ENCODE assay signal across 9 cellular contexts in the genomic region with DNA sequence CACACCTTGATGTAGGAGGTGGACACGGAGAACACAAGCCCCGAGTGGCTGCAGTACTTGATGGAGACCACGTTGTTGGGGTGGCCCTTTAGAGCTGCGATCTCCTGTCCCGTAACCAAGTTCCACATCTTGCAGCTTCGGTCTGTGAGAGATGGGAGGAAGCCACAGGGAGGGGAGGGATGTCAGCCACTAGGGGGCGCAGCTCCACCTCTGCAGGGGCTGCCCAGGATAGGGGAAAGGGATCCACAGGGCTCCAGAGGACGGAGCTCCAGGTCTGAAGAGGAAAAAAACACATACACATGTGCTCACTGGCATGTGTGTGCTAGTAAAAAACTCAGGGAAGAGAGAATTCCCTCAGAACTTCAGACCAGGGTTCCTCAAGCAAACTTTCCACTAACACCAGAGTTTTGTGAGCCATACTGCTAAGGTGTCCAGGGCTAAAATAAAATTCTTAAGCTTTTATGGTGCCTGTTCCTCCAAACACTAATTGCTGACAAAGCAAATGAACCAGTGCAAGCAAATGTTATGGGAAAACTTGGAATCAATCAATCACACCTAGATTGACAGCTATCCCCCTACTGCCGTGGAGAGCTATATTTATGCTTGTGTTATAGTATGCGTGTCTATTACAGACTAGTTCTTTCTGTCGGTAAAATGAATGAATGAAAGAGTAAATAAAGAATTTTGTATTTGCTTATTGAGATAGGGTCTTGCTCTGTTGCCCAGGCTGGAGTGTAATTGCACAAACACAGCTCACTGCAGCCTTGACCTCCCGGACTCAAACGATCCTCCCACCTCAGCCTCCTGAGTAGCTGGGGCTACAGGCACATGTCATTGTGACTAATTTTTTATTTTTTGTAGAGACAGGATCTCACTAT. TPM values are rescaled to one million over a fixed set of nuclear protein-coding genes. Genes with fewer than 3 reads are reported as not detected.
DNase-seq lines count a peak whose midpoint lies in the region; ATAC-seq, FAIRE-seq and TF ChIP-seq lines count a peak whose summit lies in the region.
"Had no signal": no experiment of that assay in that cellular context is flagged by ENCODE, and none has a peak within 500 bp of the region (broad histone marks: within the 10 kb centered on the region; RNA-seq: fewer than 3 reads in every experiment).

No MANE protein-coding gene starts in this region.

- CTCF ChIA-PET in CD8-positive, alpha-beta T cell (lab: Charles Lee): interaction anchor here (0.7 to 10.1 kb wide), 22 partner anchors 9 to 143 kb away, joined by 3 to 201 read pairs (median 7); no protein-coding TSS in a partner anchor
- CTCF ChIA-PET in HCT116 (lab: Charles Lee): interaction anchor here (0.7 to 2.3 kb wide), 17 partner anchors 8 to 445 kb away, joined by 3 to 15 read pairs (median 4); no protein-coding TSS in a partner anchor
- CTCF ChIA-PET in activated naive CD4-positive, alpha-beta T cell treated with anti-CD3 and anti-CD28 coated beads for 36 hours (lab: Charles Lee): interaction anchor here (0.6 to 10.7 kb wide), 38 partner anchors 7 to 358 kb away, joined by 3 to 161 read pairs (median 5); a partner anchor contains a TSS
- CTCF ChIA-PET in HepG2 (lab: Yijun Ruan, JAX; ENCODE audit: low intra/inter-chr PET ratio, low total read pairs): interaction anchor here (1.4 kb wide), 1 partner anchor 63 kb away, joined by 8 read pairs; no protein-coding TSS in a partner anchor

- peak; percentile 61 for ATAC-seq in CD8-positive, alpha-beta T cell
- ATAC-seq in HCT116: peak; percentile 94
- ATAC-seq in HepG2: peak; percentile 86
- no peak for ATAC-seq in HG03139 (IDR thresholded peaks at IDR 0.05; ENCODE audit: unreplicated experiment)

- in situ Hi-C loops in HepG2 (cut with HindIII; ENCODE audit: extremely low pct_ligation_motif_present, low pct_unique_long_range_greater_than_20kb): loop anchor here (5.0 to 10.0 kb wide), 2 partner anchors 62 to 135 kb away; a partner anchor contains a TSS

- no peaks in the 10 kb centered on the region for H3K9me3 Mint-ChIP-seq in CD8-positive, alpha-beta T cell
- no peaks in the 10 kb centered on the region for H3K9me3 Mint-ChIP-seq in activated naive CD4-positive, alpha-beta T cell treated with anti-CD3 and anti-CD28 coated beads for 36 hours

- TF ChIP-seq RAD21 in HCT116 (IDR thresholded peaks at IDR 0.05; ENCODE audit: low read depth) (peak; percentile 84), HepG2 (CRISPR knock-in tag; IDR thresholded peaks at IDR 0.05) (peak; percentile 56)

- no peaks in the 10 kb centered on the region for H3K79me2 ChIP-seq in HCT116 (ENCODE audit: insufficient read depth, low read length)
- H3K79me2 ChIP-seq in HepG2 (ENCODE audit: insufficient read depth, low read length): no peaks in the 10 kb centered on the region

- RAD21 ChIA-PET in HCT116 (lab: Charles Lee; ENCODE audit: low non-redundant PET in 1 of 2, low total read pairs in 2 of 2, uncharacterized antibody in 2 of 2, unreplicated experiment in 2 of 2): interaction anchor here in 1 of 2 experiments (0.8 kb wide), 1 partner anchor 62 kb away, joined by 3 read pairs; no protein-coding TSS in a partner anchor

- peaks cover 95% of the 10 kb centered on the region for H3K36me3 Mint-ChIP-seq in CD8-positive, alpha-beta T cell
- H3K36me3 Mint-ChIP-seq in activated naive CD4-positive, alpha-beta T cell treated with anti-CD3 and anti-CD28 coated beads for 36 hours (ENCODE audit: low read depth): peaks cover 39% of the 10 kb centered on the region

- no peak overlapping the region for H3K27ac ChIP-seq in CD8-positive, alpha-beta T cell (ENCODE audit: low read depth, low read length)
- H3K27ac ChIP-seq in HCT116 (ENCODE audit: low read depth, low read length) (no peak overlapping the region), HepG2 (ENCODE audit: extremely low read length, insufficient read depth, low read length) (no peak overlapping the region)

- H3K4me1 Mint-ChIP-seq in CD8-positive, alpha-beta T cell (ENCODE audit: low read depth): no peaks in the 10 kb centered on the region
- no peaks in the 10 kb centered on the region for H3K4me1 Mint-ChIP-seq in activated naive CD4-positive, alpha-beta T cell treated with anti-CD3 and anti-CD28 coated beads for 36 hours (ENCODE audit: low read depth)

- BruUV-seq in HCT116 (replicated peaks; lab: Mats Ljungman, UMichigan): no TSS peak
- BruUV-seq in HepG2 (replicated peaks; lab: Mats Ljungman, UMichigan): no TSS peak

- peak; percentile 66 for TF ChIP-seq CTCF in CD8-positive, alpha-beta T cell (IDR thresholded peaks at IDR 0.05)
- TF ChIP-seq CTCF in HCT116 (IDR thresholded peaks at IDR 0.05 in 2 of 3, conservative IDR thresholded peaks at IDR 0.05 in 1 of 3; ENCODE audit: borderline replicate concordance in 1 of 3, insufficient read depth in 1 of 3, low read depth in 2 of 3, low read length in 2 of 3): peak; percentile 69 to 90 (median 89); a peak in 5 of 6 replicates
- TF ChIP-seq CTCF in HepG2 (CRISPR knock-in tag; IDR thresholded peaks at IDR 0.05): peak; percentile 78

- no peaks in the 10 kb centered on the region for H3K27me3 Mint-ChIP-seq in CD8-positive, alpha-beta T cell (ENCODE audit: low read depth)
- H3K27me3 Mint-ChIP-seq in activated naive CD4-positive, alpha-beta T cell treated with anti-CD3 and anti-CD28 coated beads for 36 hours (ENCODE audit: low read depth): no peaks in the 10 kb centered on the region
- H3K27me3 Mint-ChIP-seq: stimulated activated naive CD8-positive, alpha-beta T cell treated with anti-CD3 and anti-CD28 coated beads, Interleukin-15, Interleukin-2, amounts not matched to agents 100 ng/mL and 50 ng/mL, for 24 hours had no signal

- H3K9ac ChIP-seq in HCT116 (ENCODE audit: low read length): no peak overlapping the region
- no peak overlapping the region for H3K9ac ChIP-seq in HepG2 (ENCODE audit: insufficient read depth, low read depth, low read length)

- no peak overlapping the region for H3K4me3 Mint-ChIP-seq in CD8-positive, alpha-beta T cell
- H3K4me3 Mint-ChIP-seq in activated naive CD4-positive, alpha-beta T cell treated with anti-CD3 and anti-CD28 coated beads for 36 hours: no peak overlapping the region
- H3K4me3 Mint-ChIP-seq: stimulated activated naive CD8-positive, alpha-beta T cell treated with anti-CD3 and anti-CD28 coated beads, Interleukin-15, Interleukin-2, amounts not matched to agents 100 ng/mL and 50 ng/mL, for 24 hours had no signal

- no peaks in the 10 kb centered on the region for H3K9me3 ChIP-seq in CD8-positive, alpha-beta T cell (ENCODE audit: low read length)
- H3K9me3 ChIP-seq in HCT116 (ENCODE audit: control insufficient read depth in 1 of 2, insufficient read depth in 1 of 2, low read depth in 1 of 2, low read length in 2 of 2): peaks cover 0 to 4% of the 10 kb centered on the region in 2 experiments; a peak in 1 of 4 replicates
- peaks cover 4% of the 10 kb centered on the region; the same call in 1 of the 2 replicates for H3K9me3 ChIP-seq in HepG2 (ENCODE audit: low read length)

- H3K4me2 ChIP-seq in HCT116 (ENCODE audit: low read length): no peak overlapping the region
- no peak overlapping the region for H3K4me2 ChIP-seq in HepG2 (ENCODE audit: low read depth, low read length)

- H3K4me1 ChIP-seq in CD8-positive, alpha-beta T cell (ENCODE audit: insufficient read depth, low read length): no peaks in the 10 kb centered on the region
- H3K4me1 ChIP-seq in HCT116 (ENCODE audit: control insufficient read depth in 1 of 2, insufficient read depth in 2 of 2, low read length in 2 of 2) (no peaks in the 10 kb centered on the region), HepG2 (ENCODE audit: insufficient read depth, low read length) (no peaks in the 10 kb centered on the region)

- no peak for TF ChIP-seq POLR2A in HCT116 (IDR thresholded peaks at IDR 0.05; ENCODE audit: borderline replicate concordance, extremely low read depth, insufficient read depth, insufficient read length)
- no peak for TF ChIP-seq POLR2A in HepG2 (IDR thresholded peaks at IDR 0.05; ENCODE audit: insufficient read depth in 1 of 2, low read depth in 2 of 2, low read length in 2 of 2)

- POLR2A ChIA-PET in CD8-positive, alpha-beta T cell (lab: Charles Lee): interaction anchor here (0.9 to 1.9 kb wide), 2 partner anchors 40 to 42 kb away, joined by 3 to 5 read pairs; no protein-coding TSS in a partner anchor
- POLR2A ChIA-PET in HCT116 (lab: Charles Lee) (no interaction called here), HepG2 (lab: Yijun Ruan, JAX) (no interaction called here)

- TF ChIP-seq EP300 in HepG2 (IDR thresholded peaks at IDR 0.05; ENCODE audit: low read depth in 2 of 2, low read length in 2 of 2) (no peak), HepG2 (CRISPR knock-in tag; IDR thresholded peaks at IDR 0.05; ENCODE audit: borderline replicate concordance) (no peak)

- peak; percentile 26 to 80 (median 50) for DNase-seq in CD8-positive, alpha-beta T cell
- DNase-seq in HCT116 (ENCODE audit: low read depth, low spot score) (peak; percentile 12), SK-N-DZ (ENCODE audit: low spot score) (peak; percentile 45), HepG2 (ENCODE audit: low spot score) (peak; percentile 24), SW 1271 (lab: John Stamatoyannopoulos, UW) (no peak)
- peak; percentile 83 for DNase-seq in activated naive CD4-positive, alpha-beta T cell treated with anti-CD3 and anti-CD28 coated beads for 36 hours
- peak; percentile 35 to 44 for DNase-seq in stimulated activated CD8-positive, alpha-beta memory T cell treated with anti-CD3 and anti-CD28 coated beads, Interleukin-7, amount 100 ng/mL, for 48 hours (ENCODE audit: extremely low read depth in 1 of 2, low read depth in 1 of 2)

- H3K36me3 ChIP-seq in CD8-positive, alpha-beta T cell (ENCODE audit: insufficient read depth, low read length): peaks cover 81% of the 10 kb centered on the region
- H3K36me3 ChIP-seq in HCT116 (ENCODE audit: control insufficient read depth in 1 of 2, insufficient read depth in 2 of 2, low read length in 2 of 2) (no peaks in the 10 kb centered on the region), HepG2 (replicated peaks in 1 of 2; ENCODE audit: control insufficient read depth in 1 of 2, insufficient read depth in 2 of 2, low read length in 2 of 2) (no peaks in the 10 kb centered on the region)

- H2AFZ ChIP-seq in HCT116 (ENCODE audit: low read depth, low read length, poor library complexity, severe bottlenecking) (no peak overlapping the region), HepG2 (ENCODE audit: low read length) (no peak overlapping the region)

- H3K9me2 ChIP-seq in HCT116 (ENCODE audit: insufficient read depth): no peaks in the 10 kb centered on the region

- H3K4me3 ChIP-seq in CD8-positive, alpha-beta T cell (ENCODE audit: low read depth, low read length): no peak overlapping the region
- H3K4me3 ChIP-seq in HCT116 (replicated peaks in 1 of 2; ENCODE audit: low read depth in 1 of 2, low read length in 2 of 2) (no peak overlapping the region), HepG2 (replicated peaks in 1 of 3; ENCODE audit: insufficient read depth in 1 of 3, low read depth in 2 of 3, low read length in 3 of 3) (no peak overlapping the region)

- intact Hi-C loops in CD8-positive, alpha-beta T cell (cut with DNase I, micrococcal nuclease): loop anchor here (1.0 kb wide), 1 partner anchor 63 kb away; no protein-coding TSS in a partner anchor
- intact Hi-C loops in HCT116 (cut with micrococcal nuclease): loop anchor here (10.0 kb wide), 1 partner anchor 245 kb away; no protein-coding TSS in a partner anchor
- intact Hi-C loops in activated naive CD4-positive, alpha-beta T cell treated with anti-CD3 and anti-CD28 coated beads for 36 hours (cut with micrococcal nuclease): loop anchor here (1.0 kb wide), 3 partner anchors 41 to 134 kb away; no protein-coding TSS in a partner anchor
- intact Hi-C loops in HepG2 (cut with micrococcal nuclease; ENCODE audit: unreplicated experiment): no loop called here

- H4K20me1 ChIP-seq in HCT116 (ENCODE audit: insufficient read depth) (no peaks in the 10 kb centered on the region), HepG2 (ENCODE audit: insufficient read depth, low read length) (no peaks in the 10 kb centered on the region)

- FAIRE-seq in HepG2 (lab: Jason Lieb, UNC): no peak

- no peaks in the 10 kb centered on the region for H3K27me3 ChIP-seq in CD8-positive, alpha-beta T cell (ENCODE audit: insufficient read depth, low read length)
- H3K27me3 ChIP-seq in HCT116 (ENCODE audit: insufficient read depth, low read length) (no peaks in the 10 kb centered on the region), HepG2 (ENCODE audit: control insufficient read depth in 1 of 2, insufficient read depth in 2 of 2, low read length in 2 of 2) (no peaks in the 10 kb centered on the region)

- 45% methylated on average over 11 of the region's 13 CpGs for WGBS in HepG2 (ENCODE audit: low lambda C conversion rate)

- peak overlapping the region; percentile 23 for H3K27ac Mint-ChIP-seq in CD8-positive, alpha-beta T cell
- no peak overlapping the region for H3K27ac Mint-ChIP-seq in activated naive CD4-positive, alpha-beta T cell treated with anti-CD3 and anti-CD28 coated beads for 36 hours
- H3K27ac Mint-ChIP-seq: stimulated activated naive CD8-positive, alpha-beta T cell treated with anti-CD3 and anti-CD28 coated beads, Interleukin-15, Interleukin-2, amounts not matched to agents 100 ng/mL and 50 ng/mL, for 24 hours had no signal

RNA-seq across cellular contexts. Expression of a gene that starts 43.7 kb away (rescaled TPM):
- total RNA-seq in CD8-positive, alpha-beta T cell: 10 to 100 TPM; 62.2 to 63.5 TPM
- total RNA-seq in HCT116 (2021; ENCODE audit: unreplicated experiment): 6.1 TPM
- 7.3 and 7.5 TPM in 2 replicates for polyA plus RNA-seq in HCT116 (2012)
- 5.3 and 6.0 TPM in 2 replicates for polyA plus RNA-seq in SK-N-DZ (2014; cell fraction: cytosol; rRNA removed)
- polyA plus RNA-seq in SK-N-DZ (2014; cell fraction: nucleus; rRNA removed): 7.1 and 12.0 TPM in 2 replicates
- total RNA-seq in activated naive CD4-positive, alpha-beta T cell treated with anti-CD3 and anti-CD28 coated beads for 36 hours: 10 to 100 TPM; 45.5 to 46.3 TPM
- total RNA-seq in HepG2 (2016; rRNA removed; fragmentation: Illumina TruSeq; extraction: Trizol): 0.13 and 0.20 TPM in 2 replicates
- 0.20 and 0.26 TPM in 2 replicates for total RNA-seq in HepG2 (2016; cell fraction: cytosol; rRNA removed; fragmentation: Illumina TruSeq; extraction: Trizol; ENCODE audit: low read depth)
- 0.18 and 0.24 TPM in 2 replicates for total RNA-seq in HepG2 (2016; cell fraction: insoluble cytoplasmic fraction; rRNA removed; fragmentation: Illumina TruSeq; extraction: Trizol)
- total RNA-seq in HepG2 (2016; cell fraction: membrane; rRNA removed; fragmentation: Illumina TruSeq; extraction: Trizol): 0.28 and 0.31 TPM in 2 replicates
- 0.19 and 0.22 TPM in 2 replicates for total RNA-seq in HepG2 (2016; cell fraction: nucleus; rRNA removed; fragmentation: Illumina TruSeq; extraction: Trizol)
- polyA plus RNA-seq in HepG2 (2011; rRNA removed): 0.17 and 0.22 TPM in 2 replicates
- 0.17 and 0.25 TPM in 2 replicates for polyA plus RNA-seq in HepG2 (2011; cell fraction: cytosol; rRNA removed)
- polyA plus RNA-seq in HepG2 (2011; cell fraction: nucleus; rRNA removed): 0.76 and 0.82 TPM in 2 replicates
- polyA plus RNA-seq in HepG2 (2012): 0.15 and 0.25 TPM in 2 replicates
- 0.27 and 0.36 TPM in 2 replicates for polyA plus RNA-seq in HepG2 (2016; cell fraction: cytosol; fragmentation: Illumina TruSeq; extraction: Trizol; ENCODE audit: low read depth)
- 0.05 and 0.10 TPM in 2 replicates for polyA plus RNA-seq in HepG2 (2016; cell fraction: insoluble cytoplasmic fraction; fragmentation: Illumina TruSeq; extraction: Trizol; ENCODE audit: low read depth)
- polyA plus RNA-seq in HepG2 (2016; cell fraction: membrane; fragmentation: Illumina TruSeq; extraction: Trizol; ENCODE audit: low read depth): 0.26 and 0.30 TPM in 2 replicates
- polyA plus RNA-seq in HepG2 (2016; cell fraction: nucleus; fragmentation: Illumina TruSeq; extraction: Trizol; ENCODE audit: insufficient read depth, low read depth): 0.25 TPM in 2 replicates
- 1.0 and 6.8 TPM in 2 replicates for polyA minus RNA-seq in HepG2 (2011; rRNA and poly(A)+ RNA removed; ENCODE audit: low replicate concordance)
- 0.30 and 0.44 TPM in 2 replicates for polyA minus RNA-seq in HepG2 (2011; cell fraction: cytosol; rRNA and poly(A)+ RNA removed)
- polyA minus RNA-seq in HepG2 (2011; cell fraction: nucleus; rRNA and poly(A)+ RNA removed): 0.37 and 0.52 TPM in 2 replicates

Comparison
In these comparisons a context has a peak if more than half of its experiments do, and no peak if none do; other contexts are left out.
1. DNase-seq: peak in CD8-positive, alpha-beta T cell (7 of 7), HCT116 (single experiment), SK-N-DZ (single experiment), activated naive CD4-positive, alpha-beta T cell treated with anti-CD3 and anti-CD28 coated beads for 36 hours (single experiment), HepG2 (single experiment) and stimulated activated CD8-positive, alpha-beta memory T cell treated with anti-CD3 and anti-CD28 coated beads, Interleukin-7, amount 100 ng/mL, for 48 hours (2 of 2); none in SW 1271 (0 of 2).
2. Peak in every context shown above with its lines, with median percentiles within 50 percentile points of each other: CTCF ChIP-seq.